Comparison of ENCODE assay signal across 19 cellular contexts in the genomic region with DNA sequence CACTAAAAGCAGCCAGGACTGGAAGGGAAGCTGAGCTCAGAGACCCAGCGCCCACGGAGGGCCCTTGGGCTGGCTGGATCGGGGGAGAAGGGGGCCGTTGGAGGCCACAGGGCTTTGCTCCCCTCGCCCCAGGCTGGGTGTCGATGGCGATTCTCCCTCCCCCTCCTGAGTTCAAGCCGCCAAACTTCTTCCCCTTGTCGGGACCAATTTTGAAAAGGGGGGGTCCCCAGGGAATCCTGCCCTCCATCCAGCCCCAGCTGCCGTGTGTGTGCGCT.
DNase-seq lines count a peak whose midpoint lies in the region; ATAC-seq lines count a peak whose summit lies in the region.
"Had no signal": no experiment of that assay in that cellular context is flagged by ENCODE, and none has a peak within 500 bp of the region (broad histone marks: within the 10 kb centered on the region; RNA-seq: fewer than 3 reads in every experiment).

No MANE protein-coding gene starts in this region.

- H3K27ac Mint-ChIP-seq in stimulated activated effector memory CD8-positive, alpha-beta T cell treated with anti-CD3 and anti-CD28 coated beads, Interleukin-12 subunit alpha, Interleukin-12 subunit beta, amount 100 ng/mL, for 72 hours, result no peak overlapping the region
- H3K27ac Mint-ChIP-seq: activated CD4-positive, alpha-beta memory T cell treated with anti-CD3 and anti-CD28 coated beads for 36 hours; activated T-helper 17 cell treated with anti-CD3 and anti-CD28 coated beads, Interleukin-2, amount 50 U/mL, for 72 hours; CD4-positive, alpha-beta T cell had no signal

- H3K27ac ChIP-seq in SK-N-MC (no peak overlapping the region), iPS-20b (ENCODE audit: low read length) (no peak overlapping the region)
- H3K27ac ChIP-seq: 22Rv1, foreskin keratinocyte, tibial artery had no signal

- no peaks in the 10 kb centered on the region for H3K27me3 ChIP-seq in iPS-20b (ENCODE audit: insufficient read depth, low read length)

- H3K4me3 Mint-ChIP-seq in stimulated activated effector memory CD8-positive, alpha-beta T cell treated with anti-CD3 and anti-CD28 coated beads, Interleukin-12 subunit alpha, Interleukin-12 subunit beta, amount 100 ng/mL, for 72 hours, result peak overlapping the region; percentile 25
- H3K4me3 Mint-ChIP-seq: activated CD4-positive, alpha-beta memory T cell treated with anti-CD3 and anti-CD28 coated beads for 36 hours; activated T-helper 17 cell treated with anti-CD3 and anti-CD28 coated beads, Interleukin-2, amount 50 U/mL, for 72 hours; CD4-positive, alpha-beta T cell had no signal

- ATAC-seq in stimulated activated effector memory CD8-positive, alpha-beta T cell treated with anti-CD3 and anti-CD28 coated beads, Interleukin-12 subunit alpha, Interleukin-12 subunit beta, amount 100 ng/mL, for 72 hours, result peak; percentile 17
- ATAC-seq: activated T-helper 17 cell treated with anti-CD3 and anti-CD28 coated beads, Interleukin-2, amount 50 U/mL, for 72 hours; mucosa of descending colon; Right ventricle myocardium inferior had no signal

- H3K9me3 ChIP-seq in SK-N-MC (ENCODE audit: low read depth, low read length) (no peaks in the 10 kb centered on the region), iPS-20b (ENCODE audit: insufficient read depth, low read depth, low read length) (no peaks in the 10 kb centered on the region)
- H3K9me3 ChIP-seq: mucosa of descending colon had no signal

- no peaks in the 10 kb centered on the region for H3K4me1 ChIP-seq in iPS-20b (ENCODE audit: insufficient read depth, low read length)
- H3K4me1 ChIP-seq: foreskin keratinocyte had no signal

- peak overlapping the region; percentile 45 for H3K4me3 ChIP-seq in SK-N-MC
- H3K4me3 ChIP-seq in iPS-20b (ENCODE audit: low read length), result peak overlapping the region; percentile 36; the same call in 1 of the 2 replicates
- H3K4me3 ChIP-seq: mucosa of descending colon had no signal

- H3K36me3 ChIP-seq in SK-N-MC (ENCODE audit: insufficient read depth, low read length) (no peaks in the 10 kb centered on the region), iPS-20b (ENCODE audit: insufficient read depth, low read depth, low read length) (peaks cover 20% of the 10 kb centered on the region; the same call in 1 of the 2 replicates)

- no peaks in the 10 kb centered on the region for H3K36me3 Mint-ChIP-seq in stimulated activated effector memory CD8-positive, alpha-beta T cell treated with anti-CD3 and anti-CD28 coated beads, Interleukin-12 subunit alpha, Interleukin-12 subunit beta, amount 100 ng/mL, for 72 hours
- H3K36me3 Mint-ChIP-seq: activated CD4-positive, alpha-beta memory T cell treated with anti-CD3 and anti-CD28 coated beads for 36 hours had no signal

- peak; percentile 49 for DNase-seq in DMS 273 (lab: John Stamatoyannopoulos, UW; ENCODE audit: unreplicated experiment)
- DNase-seq in DMS 273 treated with DMSO at 0.1 percent for 48 hours (lab: John Stamatoyannopoulos, UW), result no peak
- DNase-seq in SK-N-MC (ENCODE audit: low read depth, low spot score), result no peak
- no peak for DNase-seq in stimulated activated effector memory CD8-positive, alpha-beta T cell treated with anti-CD3 and anti-CD28 coated beads, Interleukin-12 subunit alpha, Interleukin-12 subunit beta, amount 100 ng/mL, for 72 hours (ENCODE audit: low spot score in 2 of 2)
- DNase-seq in foreskin melanocyte, result no peak
- no peak for DNase-seq in COR-L47 (lab: John Stamatoyannopoulos, UW)
- no peak for DNase-seq in stimulated activated naive CD4-positive, alpha-beta T cell treated with Interleukin-2 at 50 U/mL for 16 hours (lab: John Stamatoyannopoulos, UW)
- DNase-seq: activated CD4-positive, alpha-beta memory T cell treated with anti-CD3 and anti-CD28 coated beads for 36 hours; CD4-positive, alpha-beta T cell; GDM1; NCI-H2107; stimulated activated CD4-positive, alpha-beta T cell treated with anti-CD3 and anti-CD28 coated beads, Interleukin-15, amount 100 ng/mL, for 24 hours; tibial artery had no signal

- peaks cover 10% of the 10 kb centered on the region for H3K4me1 Mint-ChIP-seq in stimulated activated effector memory CD8-positive, alpha-beta T cell treated with anti-CD3 and anti-CD28 coated beads, Interleukin-12 subunit alpha, Interleukin-12 subunit beta, amount 100 ng/mL, for 72 hours
- H3K4me1 Mint-ChIP-seq: activated T-helper 17 cell treated with anti-CD3 and anti-CD28 coated beads, Interleukin-2, amount 50 U/mL, for 72 hours had no signal

- no peaks in the 10 kb centered on the region for H3K9me3 Mint-ChIP-seq in stimulated activated effector memory CD8-positive, alpha-beta T cell treated with anti-CD3 and anti-CD28 coated beads, Interleukin-12 subunit alpha, Interleukin-12 subunit beta, amount 100 ng/mL, for 72 hours
- H3K9me3 Mint-ChIP-seq: activated T-helper 17 cell treated with anti-CD3 and anti-CD28 coated beads, Interleukin-2, amount 50 U/mL, for 72 hours; CD4-positive, alpha-beta T cell had no signal

- no peak overlapping the region for H3K9ac ChIP-seq in SK-N-MC (ENCODE audit: insufficient read length)
- no peak overlapping the region for H3K9ac ChIP-seq in iPS-20b (ENCODE audit: low read depth, low read length)
